ENCODE assay signal across 8 cellular contexts in the genomic region with DNA sequence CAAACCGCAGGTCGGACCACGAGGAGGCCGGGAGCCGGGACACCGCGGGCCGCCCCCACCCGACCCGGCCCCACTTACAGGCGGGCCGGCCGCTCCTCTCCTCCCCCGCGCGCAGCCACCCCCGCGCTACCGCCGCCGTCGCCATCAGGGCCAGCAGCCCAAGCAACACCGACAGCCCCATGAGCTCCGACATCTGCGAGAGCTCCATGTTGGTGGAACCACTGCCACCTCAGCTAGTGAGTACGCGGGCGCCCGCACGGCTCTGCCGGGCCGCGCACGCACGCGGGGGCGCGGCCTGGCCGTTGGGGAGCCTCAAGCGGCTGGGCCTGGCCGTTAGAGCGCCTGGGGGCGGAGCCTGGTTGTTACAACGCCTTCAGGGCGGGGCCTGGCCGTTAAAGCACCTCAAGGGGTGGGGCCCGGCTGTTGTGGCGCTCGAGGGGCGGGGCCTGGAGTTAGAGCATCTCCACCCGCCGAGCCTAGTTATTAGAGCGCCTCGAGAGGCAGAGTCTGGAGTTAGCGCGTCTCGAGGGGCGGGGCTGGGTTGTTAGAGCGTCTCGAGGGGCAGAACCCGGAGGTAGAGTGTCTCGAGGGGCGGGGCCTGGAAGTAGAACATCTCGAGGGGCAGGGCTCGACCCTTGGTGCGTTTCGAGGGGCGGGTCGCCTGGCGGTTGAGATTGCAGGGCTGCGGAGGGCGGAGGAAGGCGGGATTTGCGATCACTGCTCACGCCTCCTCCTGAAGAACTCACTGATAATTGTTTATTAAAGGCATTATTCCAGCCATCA. TPM values are rescaled to one million over a fixed set of nuclear protein-coding genes. Genes with fewer than 3 reads are reported as not detected.
DNase-seq lines count a peak whose midpoint lies in the region; ATAC-seq and TF ChIP-seq lines count a peak whose summit lies in the region.

A gene with protein sequence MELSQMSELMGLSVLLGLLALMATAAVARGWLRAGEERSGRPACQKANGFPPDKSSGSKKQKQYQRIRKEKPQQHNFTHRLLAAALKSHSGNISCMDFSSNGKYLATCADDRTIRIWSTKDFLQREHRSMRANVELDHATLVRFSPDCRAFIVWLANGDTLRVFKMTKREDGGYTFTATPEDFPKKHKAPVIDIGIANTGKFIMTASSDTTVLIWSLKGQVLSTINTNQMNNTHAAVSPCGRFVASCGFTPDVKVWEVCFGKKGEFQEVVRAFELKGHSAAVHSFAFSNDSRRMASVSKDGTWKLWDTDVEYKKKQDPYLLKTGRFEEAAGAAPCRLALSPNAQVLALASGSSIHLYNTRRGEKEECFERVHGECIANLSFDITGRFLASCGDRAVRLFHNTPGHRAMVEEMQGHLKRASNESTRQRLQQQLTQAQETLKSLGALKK (minus strand): TSS at position 238 of the 783 bp plus-strand sequence. CDS start 30 bp downstream, at position 208.

- peak; percentile 98 for TF ChIP-seq POLR2A in GM19193 (IDR thresholded peaks at IDR 0.05; ENCODE audit: extremely low read depth, insufficient read depth, insufficient read length)

- peak within 1 kb of the TSS; percentile 97 for H3K27ac Mint-ChIP-seq in chondrocyte (ENCODE audit: unreplicated experiment)

- H3K9me3 Mint-ChIP-seq in chondrocyte (ENCODE audit: low read depth), result no peaks in the 10 kb centered on the region

- peaks cover 4% of the 10 kb centered on the region for H3K36me3 Mint-ChIP-seq in chondrocyte (ENCODE audit: low read depth)

- no peaks in the 10 kb centered on the region for H3K27me3 ChIP-seq in BE2C

- H3K9me3 ChIP-seq in BE2C, result no peaks in the 10 kb centered on the region

- H3K36me3 ChIP-seq in BE2C, result peaks cover 15% of the 10 kb centered on the region

- H3K27me3 Mint-ChIP-seq in chondrocyte (ENCODE audit: low read depth), result no peaks in the 10 kb centered on the region

- TF ChIP-seq CTCF in BE2C (IDR thresholded peaks at IDR 0.05; ENCODE audit: low read depth, low read length) (no peak), chondrocyte (IDR thresholded peaks at IDR 0.05) (peak; percentile 59)

- peak; percentile 82 for ATAC-seq in HG03439 (IDR thresholded peaks at IDR 0.05; ENCODE audit: unreplicated experiment)

- DNase-seq in BE2C, result peak; percentile 100
- DNase-seq in NCI-H510A treated with DMSO at 0.1 percent for 48 hours (lab: John Stamatoyannopoulos, UW), result peak; percentile 95
- peak; percentile 99 for DNase-seq in activated CD4-positive, alpha-beta T cell treated with anti-CD3 and anti-CD28 coated beads for 24 hours (ENCODE audit: low read depth in 2 of 2)
- DNase-seq in chondrocyte (ENCODE audit: low spot score), result peak; percentile 99
- peak; percentile 96 for DNase-seq in kidney glomerular epithelial cell (lab: John Stamatoyannopoulos, UW)
- peak; percentile 98 to 99 for DNase-seq in stimulated activated CD4-positive, alpha-beta T cell treated with anti-CD3 and anti-CD28 coated beads, Interleukin-1b, Interleukin-23, amount 100 ng/mL, for 1 hour (ENCODE audit: low read depth in 2 of 2)

- peak within 1 kb of the TSS; percentile 81 for H3K4me3 Mint-ChIP-seq in chondrocyte (ENCODE audit: unreplicated experiment)

- H3K4me1 Mint-ChIP-seq in chondrocyte (ENCODE audit: low read depth), result peaks cover 26% of the 10 kb centered on the region

- no peaks in the 10 kb centered on the region for H3K4me1 ChIP-seq in BE2C

- peak within 1 kb of the TSS; percentile 95 for H3K4me3 ChIP-seq in BE2C (ENCODE audit: low read depth, low read length)

RNA-seq across cellular contexts. Expression of the gene that starts here (rescaled TPM):
- polyA plus RNA-seq in BE2C (2012; ENCODE audit: insufficient read depth, insufficient read length, low read depth), result 53.4 TPM
- total RNA-seq in chondrocyte, result 45.2 to 56.1 TPM (median 50.4 TPM) in 3 replicates

Comparison
In these comparisons a context has a peak if more than half of its experiments do, and no peak if none do; other contexts are left out.
1. Peak in every context shown above with its lines: DNase-seq, ATAC-seq and H3K4me3 ChIP-seq.